Comparison of ENCODE assay signal across 1 cellular context in the genomic region with DNA sequence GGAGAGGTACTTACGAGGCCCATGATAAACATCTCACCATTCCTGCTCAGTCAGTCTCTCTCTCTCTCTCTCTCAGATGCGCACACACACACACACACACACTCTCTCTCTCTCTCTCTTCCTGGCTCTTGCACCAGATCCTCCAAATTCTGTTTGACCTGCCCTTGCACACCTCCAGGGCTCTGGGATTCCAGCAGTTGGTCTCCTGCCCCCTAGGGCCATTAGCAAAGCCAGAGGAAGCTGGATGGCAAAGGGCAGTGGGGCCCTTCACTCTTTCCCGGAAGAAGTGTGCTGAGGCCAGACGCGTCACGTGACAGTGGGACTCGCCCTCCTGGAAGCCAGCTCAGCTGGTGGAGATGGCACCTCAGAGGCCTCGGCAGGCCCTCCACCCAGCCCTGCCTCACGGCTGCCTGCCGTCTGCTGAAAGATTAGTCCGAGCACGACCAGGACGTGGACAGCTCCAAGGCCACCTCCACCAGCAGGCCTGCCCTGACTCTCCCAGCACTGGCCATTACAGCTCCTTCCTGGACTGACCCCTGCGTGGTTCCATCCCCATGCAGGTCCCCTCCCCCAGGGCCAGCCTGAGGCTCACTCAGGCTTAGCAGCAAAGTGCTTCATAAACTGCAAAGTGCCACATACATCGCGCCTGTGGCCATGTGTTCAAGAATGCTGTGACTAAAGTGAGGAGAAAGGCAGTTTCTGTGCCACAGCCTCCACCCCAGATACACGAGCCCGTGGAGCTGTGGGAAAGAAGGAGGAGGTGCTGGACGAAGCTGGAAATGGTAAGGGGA.
A peak's percentile ranks its signal among the peaks of the same experiment; 100 is the strongest.
TF ChIP-seq lines count a peak whose summit lies in the region.

No MANE protein-coding gene starts in this region.

TF ChIP-seq in HepG2, 621 proteins besides CTCF, POLR2A, EP300 and RAD21 (continued from another document and continues in another):
- no peak for TF ChIP-seq ZNF333 (CRISPR knock-in tag; IDR thresholded peaks at IDR 0.05; ENCODE audit: borderline replicate concordance)
- TF ChIP-seq ZFP36L1 (CRISPR knock-in tag; IDR thresholded peaks at IDR 0.05), result 0 out of 2 replicates have a peak, but pooled peaks have one; percentile 71
- TF ChIP-seq AHDC1 (CRISPR knock-in tag; IDR thresholded peaks at IDR 0.05; ENCODE audit: borderline replicate concordance), result 0 out of 2 replicates have a peak, but pooled peaks have one; percentile 24
- peak; percentile 62; the same call in 1 of the 2 replicates for TF ChIP-seq CREB3 (CRISPR knock-in tag; IDR thresholded peaks at IDR 0.05)
- peak; percentile 77 for TF ChIP-seq YEATS4 (CRISPR knock-in tag; IDR thresholded peaks at IDR 0.05; ENCODE audit: borderline replicate concordance)
- no peak for TF ChIP-seq IRX3 (CRISPR knock-in tag; IDR thresholded peaks at IDR 0.05; ENCODE audit: borderline replicate concordance, low read depth)
- peak; percentile 54; the same call in 1 of the 2 replicates for TF ChIP-seq ZKSCAN8 (CRISPR knock-in tag; IDR thresholded peaks at IDR 0.05; ENCODE audit: borderline replicate concordance)
- peak; percentile 91; the same call in 1 of the 2 replicates for TF ChIP-seq LBX2 (CRISPR knock-in tag; IDR thresholded peaks at IDR 0.05; ENCODE audit: borderline replicate concordance)
- TF ChIP-seq, protein P1, sequence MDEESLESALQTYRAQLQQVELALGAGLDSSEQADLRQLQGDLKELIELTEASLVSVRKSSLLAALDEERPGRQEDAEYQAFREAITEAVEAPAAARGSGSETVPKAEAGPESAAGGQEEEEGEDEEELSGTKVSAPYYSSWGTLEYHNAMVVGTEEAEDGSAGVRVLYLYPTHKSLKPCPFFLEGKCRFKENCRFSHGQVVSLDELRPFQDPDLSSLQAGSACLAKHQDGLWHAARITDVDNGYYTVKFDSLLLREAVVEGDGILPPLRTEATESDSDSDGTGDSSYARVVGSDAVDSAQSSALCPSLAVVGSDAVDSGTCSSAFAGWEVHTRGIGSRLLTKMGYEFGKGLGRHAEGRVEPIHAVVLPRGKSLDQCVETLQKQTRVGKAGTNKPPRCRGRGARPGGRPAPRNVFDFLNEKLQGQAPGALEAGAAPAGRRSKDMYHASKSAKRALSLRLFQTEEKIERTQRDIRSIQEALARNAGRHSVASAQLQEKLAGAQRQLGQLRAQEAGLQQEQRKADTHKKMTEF (CRISPR knock-in tag; IDR thresholded peaks at IDR 0.05), result peak; percentile 65
- no peak for TF ChIP-seq SP140L (CRISPR knock-in tag; IDR thresholded peaks at IDR 0.05; ENCODE audit: borderline replicate concordance)
- no peak for TF ChIP-seq NR3C1 (CRISPR knock-in tag; IDR thresholded peaks at IDR 0.05)
- TF ChIP-seq PHF21A (CRISPR knock-in tag; IDR thresholded peaks at IDR 0.05), result peak; percentile 73
- TF ChIP-seq RAD51 (IDR thresholded peaks at IDR 0.05; ENCODE audit: borderline replicate concordance), result peak; percentile 97
- TF ChIP-seq, protein P2, sequence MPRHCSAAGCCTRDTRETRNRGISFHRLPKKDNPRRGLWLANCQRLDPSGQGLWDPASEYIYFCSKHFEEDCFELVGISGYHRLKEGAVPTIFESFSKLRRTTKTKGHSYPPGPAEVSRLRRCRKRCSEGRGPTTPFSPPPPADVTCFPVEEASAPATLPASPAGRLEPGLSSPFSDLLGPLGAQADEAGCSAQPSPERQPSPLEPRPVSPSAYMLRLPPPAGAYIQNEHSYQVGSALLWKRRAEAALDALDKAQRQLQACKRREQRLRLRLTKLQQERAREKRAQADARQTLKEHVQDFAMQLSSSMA (CRISPR knock-in tag; IDR thresholded peaks at IDR 0.05), result peak; percentile 71; the same call in 1 of the 2 replicates
- no peak for TF ChIP-seq GPN1 (CRISPR knock-in tag; IDR thresholded peaks at IDR 0.05; ENCODE audit: borderline replicate concordance)
- TF ChIP-seq HNRNPK (IDR thresholded peaks at IDR 0.05; ENCODE audit: low read depth, low read length, poor library complexity, severe bottlenecking), result no peak
- no peak for TF ChIP-seq ZNF737 (CRISPR knock-in tag; IDR thresholded peaks at IDR 0.05; ENCODE audit: borderline replicate concordance)
- peak; percentile 92 for TF ChIP-seq LCORL (IDR thresholded peaks at IDR 0.05)
- peak; percentile 96 for TF ChIP-seq LCORL (CRISPR knock-in tag; IDR thresholded peaks at IDR 0.05)
- TF ChIP-seq ZBTB7B (CRISPR knock-in tag; IDR thresholded peaks at IDR 0.05), result peak; percentile 73; the same call in 1 of the 2 replicates
- TF ChIP-seq, protein P3, sequence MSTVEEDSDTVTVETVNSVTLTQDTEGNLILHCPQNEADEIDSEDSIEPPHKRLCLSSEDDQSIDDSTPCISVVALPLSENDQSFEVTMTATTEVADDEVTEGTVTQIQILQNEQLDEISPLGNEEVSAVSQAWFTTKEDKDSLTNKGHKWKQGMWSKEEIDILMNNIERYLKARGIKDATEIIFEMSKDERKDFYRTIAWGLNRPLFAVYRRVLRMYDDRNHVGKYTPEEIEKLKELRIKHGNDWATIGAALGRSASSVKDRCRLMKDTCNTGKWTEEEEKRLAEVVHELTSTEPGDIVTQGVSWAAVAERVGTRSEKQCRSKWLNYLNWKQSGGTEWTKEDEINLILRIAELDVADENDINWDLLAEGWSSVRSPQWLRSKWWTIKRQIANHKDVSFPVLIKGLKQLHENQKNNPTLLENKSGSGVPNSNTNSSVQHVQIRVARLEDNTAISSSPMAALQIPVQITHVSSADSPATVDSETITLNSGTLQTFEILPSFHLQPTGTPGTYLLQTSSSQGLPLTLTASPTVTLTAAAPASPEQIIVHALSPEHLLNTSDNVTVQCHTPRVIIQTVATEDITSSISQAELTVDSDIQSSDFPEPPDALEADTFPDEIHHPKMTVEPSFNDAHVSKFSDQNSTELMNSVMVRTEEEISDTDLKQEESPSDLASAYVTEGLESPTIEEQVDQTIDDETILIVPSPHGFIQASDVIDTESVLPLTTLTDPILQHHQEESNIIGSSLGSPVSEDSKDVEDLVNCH (CRISPR knock-in tag; IDR thresholded peaks at IDR 0.05), result no peak
- TF ChIP-seq ZFP82 (CRISPR knock-in tag; IDR thresholded peaks at IDR 0.05; ENCODE audit: borderline replicate concordance), result no peak
- TF ChIP-seq GLI4 (CRISPR knock-in tag; IDR thresholded peaks at IDR 0.05; ENCODE audit: borderline replicate concordance), result no peak
- TF ChIP-seq ZNF83 (CRISPR knock-in tag; IDR thresholded peaks at IDR 0.05; ENCODE audit: borderline replicate concordance), result no peak; the same call in 1 of the 2 replicates
- TF ChIP-seq, protein P4, sequence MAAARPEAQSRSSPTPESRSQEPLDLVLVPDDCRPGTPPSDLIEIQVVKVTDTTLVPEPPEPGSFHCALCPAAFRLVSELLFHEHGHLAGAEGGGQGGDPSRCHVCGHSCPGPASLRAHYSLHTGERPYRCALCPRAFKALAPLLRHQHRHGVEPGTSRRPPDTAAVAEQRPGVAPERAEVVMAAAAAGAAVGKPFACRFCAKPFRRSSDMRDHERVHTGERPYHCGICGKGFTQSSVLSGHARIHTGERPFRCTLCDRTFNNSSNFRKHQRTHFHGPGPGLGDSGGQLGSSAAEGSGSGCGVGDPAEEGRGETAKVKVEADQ (CRISPR knock-in tag; IDR thresholded peaks at IDR 0.05; ENCODE audit: borderline replicate concordance), result no peak; the same call in 1 of the 2 replicates
- TF ChIP-seq MATR3 (CRISPR knock-in tag; IDR thresholded peaks at IDR 0.05), result no peak
- TF ChIP-seq SP4 (CRISPR knock-in tag; IDR thresholded peaks at IDR 0.05), result no peak; the same call in 1 of the 2 replicates
- no peak for TF ChIP-seq ZNF432 (CRISPR knock-in tag; IDR thresholded peaks at IDR 0.05; ENCODE audit: borderline replicate concordance)
- TF ChIP-seq ZNF280B (CRISPR knock-in tag; IDR thresholded peaks at IDR 0.05; ENCODE audit: borderline replicate concordance), result 0 out of 2 replicates have a peak, but pooled peaks have one; percentile 14
- TF ChIP-seq FUBP1 (CRISPR knock-in tag; IDR thresholded peaks at IDR 0.05; ENCODE audit: borderline replicate concordance), result no peak; the same call in 1 of the 2 replicates
- no peak for TF ChIP-seq KDM5A (IDR thresholded peaks at IDR 0.05; ENCODE audit: borderline replicate concordance, low read length)
- no peak for TF ChIP-seq PTBP1 (IDR thresholded peaks at IDR 0.05; ENCODE audit: low read depth, low read length, poor library complexity, severe bottlenecking)
- peak; percentile 79 for TF ChIP-seq ZFX (CRISPR knock-in tag; IDR thresholded peaks at IDR 0.05; ENCODE audit: low read depth)
- no peak for TF ChIP-seq FOXM1 (CRISPR knock-in tag; IDR thresholded peaks at IDR 0.05)
- TF ChIP-seq ZNF678 (CRISPR knock-in tag; IDR thresholded peaks at IDR 0.05), result no peak
- 0 out of 2 replicates have a peak, but pooled peaks have one; percentile 19 for TF ChIP-seq MAZ (IDR thresholded peaks at IDR 0.05; ENCODE audit: borderline replicate concordance, low read depth, low read length)
- TF ChIP-seq MAZ (CRISPR knock-in tag; IDR thresholded peaks at IDR 0.05; ENCODE audit: low read depth), result peak; percentile 87
- no peak for TF ChIP-seq MYNN (CRISPR knock-in tag; IDR thresholded peaks at IDR 0.05; ENCODE audit: low read depth)
- TF ChIP-seq AGO2 (optimal IDR thresholded peaks at IDR 0.05; ENCODE audit: low read depth, low read length), result no peak
- TF ChIP-seq ZSCAN25 (CRISPR knock-in tag; IDR thresholded peaks at IDR 0.05), result no peak
- TF ChIP-seq ZNF468 (CRISPR knock-in tag; IDR thresholded peaks at IDR 0.05), result no peak
